Comparison of ENCODE assay signal across 29 cellular contexts in the genomic region with DNA sequence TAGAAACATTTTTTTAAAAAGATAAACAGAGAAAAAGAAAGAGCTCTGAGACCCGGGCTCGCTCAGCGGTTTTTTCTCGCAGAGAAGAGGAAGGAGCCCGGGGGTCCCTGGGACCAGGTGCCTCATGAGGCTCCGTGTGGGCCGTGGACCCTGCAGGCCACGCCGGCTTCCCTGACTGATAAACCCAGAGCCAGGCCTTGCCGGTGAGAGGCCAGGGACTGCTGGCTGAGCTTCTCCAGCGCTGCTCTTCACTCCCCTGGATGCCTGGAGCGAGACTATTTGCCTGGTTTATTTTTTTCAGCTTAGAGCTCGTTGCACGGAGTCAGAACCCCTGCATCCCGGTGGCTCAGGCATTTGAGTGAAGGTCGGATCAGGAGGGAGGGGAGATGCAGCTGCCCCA. TPM values are rescaled to one million over a fixed set of nuclear protein-coding genes. Genes with fewer than 3 reads are reported as not detected.
"Had no signal": no experiment of that assay in that cellular context is flagged by ENCODE, and none has a peak within 500 bp of the region (broad histone marks: within the 10 kb centered on the region; RNA-seq: fewer than 3 reads in every experiment).

No MANE protein-coding gene starts in this region.

- H3K9me3 ChIP-seq: breast epithelium, mucosa of descending colon, psoas muscle, testis, transverse colon had no signal

- H3K4me3 Mint-ChIP-seq: activated CD4-positive, alpha-beta T cell treated with anti-CD3 and anti-CD28 coated beads for 36 hours; activated CD8-positive, alpha-beta memory T cell treated with anti-CD3 and anti-CD28 coated beads, Interleukin-2, amount 10 ng/mL, durations not matched to agents 7 days and 5 days; activated CD8-positive, alpha-beta T cell treated with anti-CD3 and anti-CD28 coated beads, Interleukin-2, amount 10 ng/mL, durations not matched to agents 7 days and 5 days; activated naive CD4-positive, alpha-beta T cell treated with anti-CD3 and anti-CD28 coated beads, Interleukin-2, amount 50 U/mL, for 24 hours; activated naive CD8-positive, alpha-beta T cell treated with anti-CD3 and anti-CD28 coated beads, Interleukin-2, amount 50 U/mL, for 24 hours; natural killer cell treated with Interleukin-12 subunit alpha and Interleukin-12 subunit beta and Interleukin-15 and Interleukin-18, amount 100 ng/mL, for 72 hours had no signal

- H3K27me3 ChIP-seq: breast epithelium, hepatocyte, testis had no signal

- H3K36me3 ChIP-seq: breast epithelium, transverse colon had no signal

- ATAC-seq: activated CD4-positive, alpha-beta T cell treated with anti-CD3 and anti-CD28 coated beads for 36 hours; activated CD8-positive, alpha-beta memory T cell treated with anti-CD3 and anti-CD28 coated beads, Interleukin-2, amount 10 ng/mL, durations not matched to agents 7 days and 5 days; activated CD8-positive, alpha-beta T cell treated with anti-CD3 and anti-CD28 coated beads, Interleukin-2, amount 10 ng/mL, durations not matched to agents 7 days and 5 days; activated naive CD8-positive, alpha-beta T cell treated with anti-CD3 and anti-CD28 coated beads, Interleukin-2, amount 50 U/mL, for 24 hours; left colon; mucosa of descending colon; natural killer cell treated with Interleukin-12 subunit alpha and Interleukin-12 subunit beta and Interleukin-15 and Interleukin-18, amount 100 ng/mL, for 72 hours; psoas muscle had no signal

- H3K4me3 ChIP-seq: breast epithelium, hepatocyte, lung, mucosa of descending colon, psoas muscle, smooth muscle cell, testis, transverse colon had no signal

- H3K4me1 ChIP-seq: breast epithelium, transverse colon had no signal

- H3K27me3 Mint-ChIP-seq: activated CD4-positive, alpha-beta T cell treated with anti-CD3 and anti-CD28 coated beads for 36 hours; activated CD8-positive, alpha-beta memory T cell treated with anti-CD3 and anti-CD28 coated beads, Interleukin-2, amount 10 ng/mL, durations not matched to agents 7 days and 5 days; activated naive CD4-positive, alpha-beta T cell treated with anti-CD3 and anti-CD28 coated beads, Interleukin-2, amount 50 U/mL, for 24 hours; activated naive CD8-positive, alpha-beta T cell treated with anti-CD3 and anti-CD28 coated beads, Interleukin-2, amount 50 U/mL, for 24 hours had no signal

- H3K9me3 Mint-ChIP-seq: activated naive CD4-positive, alpha-beta T cell treated with anti-CD3 and anti-CD28 coated beads, Interleukin-2, amount 50 U/mL, for 24 hours; activated naive CD8-positive, alpha-beta T cell treated with anti-CD3 and anti-CD28 coated beads, Interleukin-2, amount 50 U/mL, for 24 hours; activated T-helper 2 cell treated with anti-CD3 and anti-CD28 coated beads, Interferon-gamma antibody, Interleukin-2, Interleukin-4, amounts not matched to agents 10 μg/mL and 5 μg/mL and 100 μg/mL, durations not matched to agents 14 hours and 24 hours and 36 hours; natural killer cell treated with Interleukin-12 subunit alpha and Interleukin-12 subunit beta and Interleukin-15 and Interleukin-18, amount 100 ng/mL, for 72 hours had no signal

- H3K4me1 Mint-ChIP-seq: activated CD4-positive, alpha-beta T cell treated with anti-CD3 and anti-CD28 coated beads for 36 hours; activated CD8-positive, alpha-beta memory T cell treated with anti-CD3 and anti-CD28 coated beads, Interleukin-2, amount 10 ng/mL, durations not matched to agents 7 days and 5 days; activated naive CD4-positive, alpha-beta T cell treated with anti-CD3 and anti-CD28 coated beads, Interleukin-2, amount 50 U/mL, for 24 hours; activated naive CD8-positive, alpha-beta T cell treated with anti-CD3 and anti-CD28 coated beads, Interleukin-2, amount 50 U/mL, for 24 hours had no signal

- H3K27ac ChIP-seq: breast epithelium, hepatocyte, psoas muscle, testis, transverse colon had no signal

- H3K27ac Mint-ChIP-seq: activated CD4-positive, alpha-beta T cell treated with anti-CD3 and anti-CD28 coated beads for 36 hours; activated CD8-positive, alpha-beta memory T cell treated with anti-CD3 and anti-CD28 coated beads, Interleukin-2, amount 10 ng/mL, durations not matched to agents 7 days and 5 days; activated CD8-positive, alpha-beta T cell treated with anti-CD3 and anti-CD28 coated beads, Interleukin-2, amount 10 ng/mL, durations not matched to agents 7 days and 5 days; activated naive CD4-positive, alpha-beta T cell treated with anti-CD3 and anti-CD28 coated beads, Interleukin-2, amount 50 U/mL, for 24 hours; activated naive CD8-positive, alpha-beta T cell treated with anti-CD3 and anti-CD28 coated beads, Interleukin-2, amount 50 U/mL, for 24 hours; activated T-helper 2 cell treated with anti-CD3 and anti-CD28 coated beads, Interferon-gamma antibody, Interleukin-2, Interleukin-4, amounts not matched to agents 10 μg/mL and 5 μg/mL and 100 μg/mL, durations not matched to agents 14 hours and 24 hours and 36 hours; natural killer cell treated with Interleukin-12 subunit alpha and Interleukin-12 subunit beta and Interleukin-15 and Interleukin-18, amount 100 ng/mL, for 72 hours had no signal

- DNase-seq: activated CD4-positive, alpha-beta T cell treated with anti-CD3 and anti-CD28 coated beads for 36 hours; activated CD4-positive, CD25-positive, alpha-beta regulatory T cell; activated CD8-positive, alpha-beta memory T cell treated with anti-CD3 and anti-CD28 coated beads, Interleukin-2, amount 10 ng/mL, durations not matched to agents 7 days and 5 days; activated CD8-positive, alpha-beta T cell treated with anti-CD3 and anti-CD28 coated beads, Interleukin-2, amount 10 ng/mL, durations not matched to agents 7 days and 5 days; activated naive CD8-positive, alpha-beta T cell treated with anti-CD3 and anti-CD28 coated beads, Interleukin-2, amount 50 U/mL, for 24 hours; activated T-cell treated with anti-CD3 and anti-CD28 coated beads, Interleukin-2, amount 50 U/mL, for 48 hours; amygdala; central memory CD4-positive, alpha-beta T cell; dermis blood vessel endothelial cell; effector CD8-positive, alpha-beta T cell; islet precursor cell; left colon; stimulated activated CD4-positive, alpha-beta T cell treated with anti-CD3 and anti-CD28 coated beads, Interleukin-15, amount 100 ng/mL, for 24 hours; stimulated activated CD4-positive, alpha-beta T cell treated with anti-CD3 and anti-CD28 coated beads, Interleukin-2, amount 100 ng/mL, for 24 hours; stimulated activated naive CD4-positive, alpha-beta T cell; T-helper 1 cell; testis; transverse colon had no signal

- H3K36me3 Mint-ChIP-seq: activated CD8-positive, alpha-beta memory T cell treated with anti-CD3 and anti-CD28 coated beads, Interleukin-2, amount 10 ng/mL, durations not matched to agents 7 days and 5 days; natural killer cell treated with Interleukin-12 subunit alpha and Interleukin-12 subunit beta and Interleukin-15 and Interleukin-18, amount 100 ng/mL, for 72 hours had no signal

RNA-seq across cellular contexts. Expression of gene F7, which starts 53.4 kb away (rescaled TPM):
- total RNA-seq: activated CD8-positive, alpha-beta memory T cell treated with anti-CD3 and anti-CD28 coated beads, Interleukin-2, amount 10 ng/mL, durations not matched to agents 7 days and 5 days; activated CD8-positive, alpha-beta T cell treated with anti-CD3 and anti-CD28 coated beads, Interleukin-2, amount 10 ng/mL, durations not matched to agents 7 days and 5 days; activated T-helper 2 cell treated with anti-CD3 and anti-CD28 coated beads, Interferon-gamma antibody, Interleukin-2, Interleukin-4, amounts not matched to agents 10 μg/mL and 5 μg/mL and 100 μg/mL, durations not matched to agents 14 hours and 24 hours and 36 hours; dermis blood vessel endothelial cell; myocyte; natural killer cell treated with Interleukin-12 subunit alpha and Interleukin-12 subunit beta and Interleukin-15 and Interleukin-18, amount 100 ng/mL, for 72 hours; osteocyte; transverse colon had no signal
